Comparison of ENCODE assay signal across 23 cellular contexts in genomic region chr7:141045842-141046630, GRCh38. TPM values are rescaled to one million over a fixed set of nuclear protein-coding genes. Genes with fewer than 3 reads are reported as not detected.
DNase-seq lines count a peak whose midpoint lies in the region; ATAC-seq, FAIRE-seq and TF ChIP-seq lines count a peak whose summit lies in the region.
"Had no signal": no experiment of that assay in that cellular context is flagged by ENCODE, and none has a peak within 500 bp of the region (broad histone marks: within the 10 kb centered on the region; RNA-seq: fewer than 3 reads in every experiment).

No MANE protein-coding gene starts in this region.

- TF ChIP-seq CTCF in K562 (IDR thresholded peaks at IDR 0.05 in 2 of 3, conservative IDR thresholded peaks at IDR 0.05 in 1 of 3; ENCODE audit: insufficient read depth in 2 of 3, low read depth in 1 of 3, low read length in 3 of 3) = no peak
- no peak for TF ChIP-seq CTCF in neural progenitor cell (IDR thresholded peaks at IDR 0.05)

- ATAC-seq in K562 (no peak), GM19397 (IDR thresholded peaks at IDR 0.05; ENCODE audit: unreplicated experiment) (no peak)
- ATAC-seq: Panc1, sciatic nerve had no signal

- no peaks in the 10 kb centered on the region for H3K4me1 Mint-ChIP-seq in neural progenitor cell
- H3K4me1 Mint-ChIP-seq: activated CD4-positive, alpha-beta memory T cell treated with anti-CD3 and anti-CD28 coated beads, Interleukin-2, amount 10 ng/mL, durations not matched to agents 7 days and 5 days; IgD-negative memory B cell had no signal

- H3K4me3 ChIP-seq in K562 (no peak overlapping the region), neural progenitor cell (no peak overlapping the region)
- H3K4me3 ChIP-seq: adrenal gland; BLaER1 treated with 17β-estradiol and CSF1 and Interleukin-3, amounts not matched to agents 10 nM and 100 nM had no signal

- H3K4me2 ChIP-seq in K562 (ENCODE audit: insufficient read depth, low read length) = no peak overlapping the region
- H3K4me2 ChIP-seq in neural progenitor cell = no peak overlapping the region
- H3K4me2 ChIP-seq: BLaER1 treated with 17β-estradiol and CSF1 and Interleukin-3, amounts not matched to agents 10 nM and 100 nM had no signal

- H3K27ac ChIP-seq in K562 (ENCODE audit: extremely low read depth, low read depth, low read length) (no peak overlapping the region), neural progenitor cell (no peak overlapping the region)
- H3K27ac ChIP-seq: adrenal gland; BLaER1 treated with 17β-estradiol and CSF1 and Interleukin-3, amounts not matched to agents 10 nM and 100 nM; neutrophil; VCaP had no signal

- H3K27me3 ChIP-seq in K562 (ENCODE audit: control insufficient read depth in 2 of 2, insufficient read depth in 2 of 2, low read length in 2 of 2) = peaks cover 0 to 3% of the 10 kb centered on the region in 2 experiments; a peak in 2 of 5 replicates
- H3K27me3 ChIP-seq in neural progenitor cell = no peaks in the 10 kb centered on the region
- H3K27me3 ChIP-seq: adrenal gland; BLaER1 treated with 17β-estradiol and CSF1 and Interleukin-3, amounts not matched to agents 10 nM and 100 nM had no signal

- TF ChIP-seq POLR2A in K562 (conservative IDR thresholded peaks at IDR 0.05) = no peak

- no peaks in the 10 kb centered on the region for H3K9me3 Mint-ChIP-seq in neural progenitor cell

- peak; percentile 72 for DNase-seq in AG08396 (ENCODE audit: low spot score)
- DNase-seq in HCEC 1CT = peak; percentile 73
- no peak for DNase-seq in K562 (ENCODE audit: extremely low read depth in 1 of 4, low spot score in 3 of 4)
- peak; percentile 98 for DNase-seq in kidney tubule cell (ENCODE audit: low spot score)
- no peak for DNase-seq in D341Med (ENCODE audit: low spot score)
- DNase-seq in NCI-H524 treated with DMSO at 0.1 percent for 48 hours (lab: John Stamatoyannopoulos, UW) = no peak
- no peak for DNase-seq in neural progenitor cell (ENCODE audit: low spot score)
- DNase-seq: activated CD4-positive, alpha-beta memory T cell treated with anti-CD3 and anti-CD28 coated beads, Interleukin-2, amount 10 ng/mL, durations not matched to agents 7 days and 5 days; adrenal gland; glutamatergic neuron; midbrain; NCI-H1092 treated with DMSO at 0.1 percent for 48 hours; NCI-H774; stimulated activated CD4-positive, alpha-beta T cell treated with anti-CD3 and anti-CD28 coated beads, Interleukin-2, amount 100 ng/mL, for 24 hours had no signal

- H4K20me1 ChIP-seq in K562 (replicated peaks; ENCODE audit: control insufficient read depth, insufficient read depth, low read length) = no peaks in the 10 kb centered on the region
- H4K20me1 ChIP-seq in neural progenitor cell (ENCODE audit: low read depth) = no peaks in the 10 kb centered on the region
- H4K20me1 ChIP-seq: BLaER1 treated with 17β-estradiol and CSF1 and Interleukin-3, amounts not matched to agents 10 nM and 100 nM had no signal

- TF ChIP-seq RAD21 in K562 (CRISPR knock-in tag; conservative IDR thresholded peaks at IDR 0.05 in 1 of 2, IDR thresholded peaks at IDR 0.05 in 1 of 2) = no peak

- POLR2A ChIA-PET in K562 (lab: Yijun Ruan, JAX) = interaction anchor here (0.6 to 1.5 kb wide), 3 partner anchors 11 to 373 kb away, joined by 3 read pairs; no protein-coding TSS in a partner anchor

- no peaks in the 10 kb centered on the region for H3K9me3 ChIP-seq in K562 (replicated peaks; ENCODE audit: control insufficient read depth, insufficient read depth, low read depth, low read length)
- no peaks in the 10 kb centered on the region for H3K9me3 ChIP-seq in neural progenitor cell (ENCODE audit: low read depth)
- H3K9me3 ChIP-seq: adrenal gland, neutrophil had no signal

- no peak for FAIRE-seq in K562 (lab: Jason Lieb, UNC)
- FAIRE-seq: endometrium, islet of Langerhans had no signal

- no peaks in the 10 kb centered on the region for H3K36me3 Mint-ChIP-seq in neural progenitor cell
- H3K36me3 Mint-ChIP-seq: IgD-negative memory B cell had no signal

- H3K27ac Mint-ChIP-seq in neural progenitor cell = no peak overlapping the region
- H3K27ac Mint-ChIP-seq: activated CD4-positive, alpha-beta memory T cell treated with anti-CD3 and anti-CD28 coated beads, Interleukin-2, amount 10 ng/mL, durations not matched to agents 7 days and 5 days; IgD-negative memory B cell had no signal

- no peaks in the 10 kb centered on the region for H3F3A ChIP-seq in neural progenitor cell (ENCODE audit: low read depth)

- no peak overlapping the region for H2AFZ ChIP-seq in K562 (ENCODE audit: low read depth, low read length)
- no peak overlapping the region for H2AFZ ChIP-seq in neural progenitor cell (replicated peaks)

- H3K79me2 ChIP-seq in K562 (ENCODE audit: control insufficient read depth, insufficient read depth, low read length) (no peaks in the 10 kb centered on the region), neural progenitor cell (ENCODE audit: low read depth) (no peaks in the 10 kb centered on the region)

- WGBS in K562 (ENCODE audit: insufficient coverage, low coverage, missing lambda C conversion rate) = 0% methylated on average over 7 of the region's 7 CpGs

- CTCF ChIA-PET in K562 (lab: Yijun Ruan, JAX; ENCODE audit: low intra/inter-chr PET ratio) = no interaction called here

- H3K36me3 ChIP-seq in K562 (ENCODE audit: control insufficient read depth, insufficient read depth, low read length) (no peaks in the 10 kb centered on the region), neural progenitor cell (no peaks in the 10 kb centered on the region)
- H3K36me3 ChIP-seq: adrenal gland; BLaER1 treated with 17β-estradiol and CSF1 and Interleukin-3, amounts not matched to agents 10 nM and 100 nM; neutrophil had no signal

- H3K9me1 ChIP-seq in K562 (ENCODE audit: control insufficient read depth, insufficient read depth, low read length) = no peaks in the 10 kb centered on the region

- H3K4me1 ChIP-seq in K562 (replicated peaks in 1 of 2; ENCODE audit: control insufficient read depth in 2 of 2, insufficient read depth in 2 of 2, low read length in 2 of 2) (no peaks in the 10 kb centered on the region), neural progenitor cell (no peaks in the 10 kb centered on the region)
- H3K4me1 ChIP-seq: adrenal gland had no signal

- in situ Hi-C loops in K562 (cut with MboI) = no loop called here

- H3K4me3 Mint-ChIP-seq in neural progenitor cell = no peak overlapping the region
- H3K4me3 Mint-ChIP-seq: activated CD4-positive, alpha-beta memory T cell treated with anti-CD3 and anti-CD28 coated beads, Interleukin-2, amount 10 ng/mL, durations not matched to agents 7 days and 5 days; IgD-negative memory B cell had no signal

- no peak for TF ChIP-seq EP300 in K562 (IDR thresholded peaks at IDR 0.05; ENCODE audit: low read length)

- H3K27me3 Mint-ChIP-seq in neural progenitor cell (ENCODE audit: insufficient read depth, low read depth) = peaks cover 9% of the 10 kb centered on the region

- intact Hi-C loops in K562 (cut with micrococcal nuclease) = no loop called here

- no TSS peak for BruUV-seq in K562 (replicated peaks; lab: Mats Ljungman, UMichigan)

- H3K9ac ChIP-seq in K562 (ENCODE audit: insufficient read depth in 1 of 2, low read depth in 2 of 2, low read length in 2 of 2) (no peak overlapping the region), neural progenitor cell (no peak overlapping the region)
- H3K9ac ChIP-seq: BLaER1 treated with 17β-estradiol and CSF1 and Interleukin-3, amounts not matched to agents 10 nM and 100 nM had no signal

TF ChIP-seq in K562, 482 proteins besides CTCF, POLR2A, EP300 and RAD21:
- TF ChIP-seq ARID2 (IDR thresholded peaks at IDR 0.05) (no peak), ZNF431 (CRISPR knock-in tag; IDR thresholded peaks at IDR 0.05) (peak; percentile 91), ZNF766 (CRISPR knock-in tag; conservative IDR thresholded peaks at IDR 0.05) (peak; percentile 50; the same call in 1 of the 2 replicates)

RNA-seq across cellular contexts. Expression of gene TMEM178B, which starts 27.8 kb away (rescaled TPM):
- total RNA-seq in K562 (2011; cell fraction: chromatin; rRNA removed; ENCODE audit: low replicate concordance) = not detected in 2 replicates
- total RNA-seq in K562 (2011; cell fraction: nucleolus; rRNA removed) = not detected in 2 replicates
- not detected in 2 replicates for total RNA-seq in K562 (2011; cell fraction: nucleoplasm; rRNA removed)
- not detected in 2 replicates for total RNA-seq in K562 (2014; rRNA removed)
- total RNA-seq in K562 (2014; rRNA removed; fragmentation: Illumina TruSeq; extraction: Trizol) = under 0.01 TPM in 1 of 2 replicates, not detected in the other
- 0.04 TPM in 1 of 2 replicates, not detected in the other for total RNA-seq in K562 (2015; rRNA removed; fragmentation: Illumina TruSeq; extraction: Trizol)
- 0.02 TPM in 1 of 2 replicates, not detected in the other for total RNA-seq in K562 (2021)
- 0.01 and 0.03 TPM in 2 replicates for polyA plus RNA-seq in K562 (2011; rRNA removed)
- 0.01 TPM in 2 replicates for polyA plus RNA-seq in K562 (2011; cell fraction: cytosol; rRNA removed)
- polyA plus RNA-seq in K562 (2011; cell fraction: nucleus; rRNA removed) = 0.01 and 0.04 TPM in 2 replicates
- 0.01 and 0.06 TPM in 2 replicates for polyA plus RNA-seq in K562 (2012)
- polyA plus RNA-seq in K562 (2014; fragmentation: Illumina TruSeq; extraction: Trizol) = 0.03 TPM in 1 of 2 replicates, not detected in the other
- polyA plus RNA-seq in K562 (2014; fragmentation: Nextera tagmentation; extraction: Ambion mirVana) = not detected
- polyA plus RNA-seq in K562 (2014; rRNA removed) = 0.01 and 0.03 TPM in 2 replicates
- 0.04 and 0.06 TPM in 2 replicates for polyA minus RNA-seq in K562 (2011; rRNA and poly(A)+ RNA removed)
- polyA minus RNA-seq in K562 (2011; cell fraction: cytosol; rRNA and poly(A)+ RNA removed) = not detected in 2 replicates
- under 0.01 and 0.11 TPM in 2 replicates for polyA minus RNA-seq in K562 (2011; cell fraction: nucleus; rRNA and poly(A)+ RNA removed)
- 2.9 and 3.7 TPM in 2 replicates for total RNA-seq in neural progenitor cell (ENCODE audit: low replicate concordance)
- polyA plus RNA-seq: IgD-negative memory B cell had no signal

RNA-seq across cellular contexts. Expression of gene MRPS33, which starts 31.3 kb away (rescaled TPM):
- 17.1 and 29.5 TPM in 2 replicates for total RNA-seq in K562 (2011; cell fraction: chromatin; rRNA removed; ENCODE audit: low replicate concordance)
- total RNA-seq in K562 (2011; cell fraction: nucleolus; rRNA removed) = 17.8 and 19.7 TPM in 2 replicates
- 27.8 and 29.4 TPM in 2 replicates for total RNA-seq in K562 (2011; cell fraction: nucleoplasm; rRNA removed)
- total RNA-seq in K562 (2014; rRNA removed) = 70.3 and 81.1 TPM in 2 replicates
- total RNA-seq in K562 (2014; rRNA removed; fragmentation: Illumina TruSeq; extraction: Trizol) = 205 and 227 TPM in 2 replicates
- 122 and 132 TPM in 2 replicates for total RNA-seq in K562 (2015; rRNA removed; fragmentation: Illumina TruSeq; extraction: Trizol)
- 106 and 109 TPM in 2 replicates for total RNA-seq in K562 (2021)
- 170 and 187 TPM in 2 replicates for polyA plus RNA-seq in K562 (2011; rRNA removed)
- polyA plus RNA-seq in K562 (2011; cell fraction: cytosol; rRNA removed) = 15.4 and 35.1 TPM in 2 replicates
- 21.0 and 54.5 TPM in 2 replicates for polyA plus RNA-seq in K562 (2011; cell fraction: nucleus; rRNA removed)
- 140 and 201 TPM in 2 replicates for polyA plus RNA-seq in K562 (2012)
- polyA plus RNA-seq in K562 (2014; fragmentation: Illumina TruSeq; extraction: Trizol) = 149 and 204 TPM in 2 replicates
- polyA plus RNA-seq in K562 (2014; fragmentation: Nextera tagmentation; extraction: Ambion mirVana) = 100 to 1,000 TPM; 395 to 442 TPM
- 109 and 123 TPM in 2 replicates for polyA plus RNA-seq in K562 (2014; rRNA removed)
- 64.9 and 102 TPM in 2 replicates for polyA minus RNA-seq in K562 (2011; rRNA and poly(A)+ RNA removed)
- polyA minus RNA-seq in K562 (2011; cell fraction: cytosol; rRNA and poly(A)+ RNA removed) = 15.6 and 19.8 TPM in 2 replicates
- polyA minus RNA-seq in K562 (2011; cell fraction: nucleus; rRNA and poly(A)+ RNA removed) = 7.7 and 18.4 TPM in 2 replicates
- 18.6 and 25.0 TPM in 2 replicates for total RNA-seq in neural progenitor cell (ENCODE audit: low replicate concordance)

Comparison
In these comparisons a context has a peak if more than half of its experiments do, and no peak if none do; other contexts are left out.
1. DNase-seq: peak in AG08396 (single experiment), HCEC 1CT (single experiment) and kidney tubule cell (single experiment); none in K562 (0 of 4), D341Med (single experiment), NCI-H524 treated with DMSO at 0.1 percent for 48 hours (single experiment) and neural progenitor cell (single experiment).